In genomic region chr10:125547010-125547650, GRCh38 we compare ENCODE assay signal across 20 cellular contexts.
DNase-seq lines count a peak whose midpoint lies in the region; ATAC-seq, FAIRE-seq and TF ChIP-seq lines count a peak whose summit lies in the region.
"Had no signal": no experiment of that assay in that cellular context is flagged by ENCODE, and none has a peak within 500 bp of the region (broad histone marks: within the 10 kb centered on the region; RNA-seq: fewer than 3 reads in every experiment).

No MANE protein-coding gene starts in this region.

- CTCF ChIA-PET in H1 (lab: Charles Lee; ENCODE audit: partially characterized antibody) = interaction anchor here (0.6 to 1.6 kb wide), 6 partner anchors 88 to 550 kb away, joined by 3 to 5 read pairs (median 4); no protein-coding TSS in a partner anchor

- H4K91ac ChIP-seq in H1 (replicated peaks; ENCODE audit: insufficient read length, low read length) = no peak overlapping the region

- H2BK12ac ChIP-seq in H1 (ENCODE audit: low read depth, low read length) = no peak overlapping the region

- no peaks in the 10 kb centered on the region; the same call in 2 of the 3 replicates for H3K9me3 Mint-ChIP-seq in GM23338
- H3K9me3 Mint-ChIP-seq: CD8-positive, alpha-beta T cell had no signal

- no peak for TF ChIP-seq POLR2A in H1 (IDR thresholded peaks at IDR 0.05; ENCODE audit: control extremely low read depth in 1 of 2, low read depth in 2 of 2, low read length in 2 of 2)

- H3K27ac ChIP-seq in GM23338 (ENCODE audit: low read depth) = no peak overlapping the region
- H3K27ac ChIP-seq in H1 (ENCODE audit: low read depth, low read length) = no peak overlapping the region
- H3K27ac ChIP-seq in osteoblast (ENCODE audit: low read depth, low read length) = no peak overlapping the region
- H3K27ac ChIP-seq: BLaER1, C4-2B had no signal

- H2AFZ ChIP-seq in GM23338 (no peak overlapping the region), H1 (ENCODE audit: low read length) (no peak overlapping the region), osteoblast (ENCODE audit: low read length) (no peak overlapping the region)

- H3K27me3 ChIP-seq in GM23338 (ENCODE audit: insufficient read depth) (no peaks in the 10 kb centered on the region), H1 (replicated peaks in 1 of 4; ENCODE audit: control insufficient read depth in 3 of 4, extremely low read depth in 1 of 4, insufficient read depth in 3 of 4, low read length in 3 of 4) (no peaks in the 10 kb centered on the region), osteoblast (ENCODE audit: insufficient read depth, low read length) (peaks cover 4% of the 10 kb centered on the region)

- H2BK20ac ChIP-seq in H1 (ENCODE audit: low read length) = no peak overlapping the region

- POLR2A ChIA-PET in H1 (lab: Charles Lee; ENCODE audit: partially characterized antibody) = no interaction called here

- no peak overlapping the region for H2BK120ac ChIP-seq in H1 (replicated peaks; ENCODE audit: low read depth, low read length)

- H3K27ac Mint-ChIP-seq in GM23338 = no peak overlapping the region
- H3K27ac Mint-ChIP-seq: B cell; CD4-positive, CD25-positive, alpha-beta regulatory T cell; CD8-positive, alpha-beta T cell; H9 had no signal

- H3K9me2 ChIP-seq in GM23338 (ENCODE audit: insufficient read depth) = no peaks in the 10 kb centered on the region

- TF ChIP-seq CTCF in GM23338 (conservative IDR thresholded peaks at IDR 0.05; ENCODE audit: low read depth in 2 of 2) (peak; percentile 39 to 62; a peak in 3 of 4 replicates), H1 (IDR thresholded peaks at IDR 0.05; ENCODE audit: control extremely low read depth in 1 of 3, insufficient read depth in 1 of 3, low read depth in 1 of 3, low read length in 3 of 3) (peak; percentile 1 to 22 (median 18); a peak in 3 of 4 replicates), osteoblast (IDR thresholded peaks at IDR 0.05; ENCODE audit: extremely low read depth, low read depth, low read length) (no peak)

- H4K5ac ChIP-seq in H1 (ENCODE audit: insufficient read length, low read depth, low read length) = no peak overlapping the region

- peak; percentile 49 for ATAC-seq in GM23338
- ATAC-seq: CD8-positive, alpha-beta T cell; HCT116 had no signal

- H3K79me2 ChIP-seq in GM23338 (replicated peaks; ENCODE audit: insufficient read depth) = no peaks in the 10 kb centered on the region
- H3K79me2 ChIP-seq in H1 (ENCODE audit: control insufficient read depth in 1 of 2, insufficient read depth in 2 of 2, low read length in 2 of 2) = no peaks in the 10 kb centered on the region
- H3K79me2 ChIP-seq in osteoblast (ENCODE audit: insufficient read depth, low read length) = no peaks in the 10 kb centered on the region

- H3K56ac ChIP-seq in H1 (replicated peaks; ENCODE audit: insufficient read length, low read depth, low read length) = no peak overlapping the region

- H4K20me1 ChIP-seq in GM23338 (replicated peaks; ENCODE audit: insufficient read depth) (no peaks in the 10 kb centered on the region), H1 (replicated peaks in 1 of 2; ENCODE audit: control insufficient read depth in 1 of 2, insufficient read depth in 2 of 2, low read length in 2 of 2) (no peaks in the 10 kb centered on the region), osteoblast (ENCODE audit: insufficient read depth, low read length) (no peaks in the 10 kb centered on the region)

- H2AK5ac ChIP-seq in H1 (ENCODE audit: low read depth, low read length) = no peak overlapping the region

- H3K14ac ChIP-seq in H1 (ENCODE audit: insufficient read length) = no peak overlapping the region

- no peaks in the 10 kb centered on the region for H3K36me3 Mint-ChIP-seq in GM23338 (ENCODE audit: low read depth)
- H3K36me3 Mint-ChIP-seq: CD4-positive, CD25-positive, alpha-beta regulatory T cell; CD8-positive, alpha-beta T cell had no signal

- no peak overlapping the region for H3K4ac ChIP-seq in H1 (replicated peaks; ENCODE audit: insufficient read length, low read depth, low read length)

- H3K27me3 Mint-ChIP-seq in GM23338 (ENCODE audit: insufficient read depth, low read depth, poor library complexity) = peaks cover 3% of the 10 kb centered on the region
- H3K27me3 Mint-ChIP-seq: CD4-positive, CD25-positive, alpha-beta regulatory T cell had no signal

- H3K23ac ChIP-seq in H1 (ENCODE audit: insufficient read length) = no peak overlapping the region

- H3K9me3 ChIP-seq in H1 (ENCODE audit: insufficient read depth in 2 of 2, low read depth in 1 of 2, low read length in 1 of 2) (no peaks in the 10 kb centered on the region), osteoblast (ENCODE audit: low read depth, low read length) (no peaks in the 10 kb centered on the region)
- H3K9me3 ChIP-seq: BLaER1 had no signal

- H3K9ac ChIP-seq in H1 (replicated peaks in 1 of 4; ENCODE audit: extremely low read depth in 1 of 4, low read depth in 3 of 4, low read length in 3 of 4) = no peak overlapping the region
- H3K9ac ChIP-seq: BLaER1 had no signal

- H3K79me1 ChIP-seq in H1 (ENCODE audit: low read depth, low read length) = no peaks in the 10 kb centered on the region

- H4K8ac ChIP-seq in H1 (ENCODE audit: extremely low read depth, insufficient read depth, low read length) = no peak overlapping the region

- no peaks in the 10 kb centered on the region for H3K23me2 ChIP-seq in H1 (ENCODE audit: low read depth, low read length)

- TF ChIP-seq RAD21 in H1 (IDR thresholded peaks at IDR 0.05 in 1 of 2, conservative IDR thresholded peaks at IDR 0.05 in 1 of 2; ENCODE audit: low read depth in 2 of 2, low read length in 2 of 2) = peak; percentile 36 to 59; a peak in 2 of 4 replicates

- H3K4me3 ChIP-seq in GM23338 (no peak overlapping the region), H1 (ENCODE audit: extremely low read depth in 1 of 4, insufficient read depth in 2 of 4, low read depth in 3 of 4, low read length in 4 of 4) (no peak overlapping the region), osteoblast (ENCODE audit: insufficient read depth, low read length) (no peak overlapping the region)
- H3K4me3 ChIP-seq: BLaER1 had no signal

- H2BK15ac ChIP-seq in H1 (ENCODE audit: low read length) = no peak overlapping the region

- H3K4me1 Mint-ChIP-seq in GM23338 = peaks cover 19% of the 10 kb centered on the region
- H3K4me1 Mint-ChIP-seq: B cell; CD4-positive, CD25-positive, alpha-beta regulatory T cell had no signal

- H3K4me1 ChIP-seq in GM23338 (ENCODE audit: insufficient read depth) = peaks cover 10% of the 10 kb centered on the region; the same call in 1 of the 2 replicates
- peaks cover 0 to 7% (median 6%) of the 10 kb centered on the region in 4 experiments; a peak in 5 of 7 replicates for H3K4me1 ChIP-seq in H1 (replicated peaks in 1 of 4; ENCODE audit: control insufficient read depth in 3 of 4, insufficient read depth in 4 of 4, low read length in 3 of 4)
- no peaks in the 10 kb centered on the region for H3K4me1 ChIP-seq in osteoblast (ENCODE audit: insufficient read depth, low read length)

- H2BK5ac ChIP-seq in H1 (ENCODE audit: low read depth, low read length) = no peak overlapping the region

- DNase-seq in GM23338 (ENCODE audit: low spot score) (peak; percentile 22), H1 (ENCODE audit: low read depth in 1 of 2, low spot score in 2 of 2) (no peak), foreskin melanocyte (peak; percentile 91), osteoblast (ENCODE audit: insufficient read length, low spot score, missing footprints) (no peak)
- DNase-seq in activated effector memory CD4-positive, alpha-beta T cell treated with anti-CD3 and anti-CD28 coated beads, Interleukin-2, amount 50 U/mL, for 16 hours = no peak
- DNase-seq in activated CD4-positive, CD25-positive, alpha-beta regulatory T cell treated with anti-CD3 and anti-CD28 coated beads, Interleukin-2, amount 50 U/mL, for 72 hours = no peak
- DNase-seq: CD4-positive, CD25-positive, alpha-beta regulatory T cell; CD8-positive, alpha-beta T cell; DMS 273 treated with DMSO at 0.1 percent for 48 hours; DMS53; DMS79 treated with DMSO at 0.1 percent for 48 hours; GF-D8; H9 had no signal

- H3K4me3 Mint-ChIP-seq in GM23338 = no peak overlapping the region
- H3K4me3 Mint-ChIP-seq: B cell; CD4-positive, CD25-positive, alpha-beta regulatory T cell; CD8-positive, alpha-beta T cell; H9 had no signal

- 81% methylated on average over 10 of the region's 10 CpGs; no CpG with 5 or more reads in 1 of the 2 experiments for WGBS in H1 (ENCODE audit: extremely low coverage in 1 of 2, insufficient coverage in 1 of 2, insufficient read length in 1 of 2, insufficient replicate concordance in 2 of 2, low coverage in 1 of 2, low lambda C conversion rate in 2 of 2, missing lambda C conversion rate in 1 of 2), 2 experiments

- no peak overlapping the region for H3K4me2 ChIP-seq in GM23338
- H3K4me2 ChIP-seq in H1 (ENCODE audit: insufficient read depth in 1 of 2, low read depth in 2 of 2, low read length in 2 of 2) = no peak overlapping the region
- H3K4me2 ChIP-seq in osteoblast (ENCODE audit: insufficient read depth, low read length) = no peak overlapping the region
- H3K4me2 ChIP-seq: BLaER1 had no signal

- no peak for TF ChIP-seq EP300 in H1 (IDR thresholded peaks at IDR 0.05; ENCODE audit: borderline replicate concordance in 1 of 2, low read depth in 2 of 2, low read length in 2 of 2)

- H3K36me3 ChIP-seq in GM23338 (ENCODE audit: insufficient read depth) (no peaks in the 10 kb centered on the region), H1 (ENCODE audit: control insufficient read depth in 2 of 4, insufficient read depth in 4 of 4, low read length in 3 of 4) (no peaks in the 10 kb centered on the region), osteoblast (ENCODE audit: insufficient read depth, low read length) (no peaks in the 10 kb centered on the region)
- H3K36me3 ChIP-seq: BLaER1 had no signal

- H3K18ac ChIP-seq in H1 (ENCODE audit: extremely low read depth, low read length) = no peak overlapping the region

- no peaks in the 10 kb centered on the region for H3F3A ChIP-seq in GM23338 (replicated peaks; ENCODE audit: low read depth)

- FAIRE-seq in H1 (lab: Jason Lieb, UNC) = no peak
- FAIRE-seq: D721Med, GM12891, GM18507 had no signal

TF ChIP-seq in GM23338, 12 proteins besides CTCF, POLR2A, EP300 and RAD21 (continues in another document):
- TF ChIP-seq ZNF331 (CRISPR knock-in tag; IDR thresholded peaks at IDR 0.05; ENCODE audit: low read depth) = no peak
- no peak for TF ChIP-seq ZNF114 (CRISPR knock-in tag; IDR thresholded peaks at IDR 0.05)
- TF ChIP-seq JUNB (IDR thresholded peaks at IDR 0.05; ENCODE audit: unreplicated experiment) = no peak

TF ChIP-seq in H1, 55 proteins besides CTCF, POLR2A, EP300 and RAD21 (continues in another document):
- TF ChIP-seq TAF1 (IDR thresholded peaks at IDR 0.05; ENCODE audit: low read depth, low read length) (no peak), ZNF274 (IDR thresholded peaks at IDR 0.05; ENCODE audit: borderline replicate concordance, extremely low read depth, low read length) (no peak), KDM1A (IDR thresholded peaks at IDR 0.05; ENCODE audit: borderline replicate concordance, low read length) (no peak), KDM4A (IDR thresholded peaks at IDR 0.05; ENCODE audit: low read depth, low read length, severe bottlenecking) (no peak), CTBP2 (IDR thresholded peaks at IDR 0.05; ENCODE audit: borderline replicate concordance, insufficient read depth, insufficient read length, low read length) (no peak), CEBPB (IDR thresholded peaks at IDR 0.05; ENCODE audit: low read depth, low read length) (no peak), TAF7 (optimal IDR thresholded peaks at IDR 0.05; ENCODE audit: borderline replicate concordance, low read depth, low read length) (no peak)

Comparison
In these comparisons a context has a peak if more than half of its experiments do, and no peak if none do; other contexts are left out.
1. DNase-seq: peak in GM23338 (single experiment) and foreskin melanocyte (single experiment); none in H1 (0 of 2), activated effector memory CD4-positive, alpha-beta T cell treated with anti-CD3 and anti-CD28 coated beads, Interleukin-2, amount 50 U/mL, for 16 hours (single experiment), osteoblast (single experiment) and activated CD4-positive, CD25-positive, alpha-beta regulatory T cell treated with anti-CD3 and anti-CD28 coated beads, Interleukin-2, amount 50 U/mL, for 72 hours (single experiment).